Comparison of ENCODE assay signal across 25 cellular contexts in the genomic region with DNA sequence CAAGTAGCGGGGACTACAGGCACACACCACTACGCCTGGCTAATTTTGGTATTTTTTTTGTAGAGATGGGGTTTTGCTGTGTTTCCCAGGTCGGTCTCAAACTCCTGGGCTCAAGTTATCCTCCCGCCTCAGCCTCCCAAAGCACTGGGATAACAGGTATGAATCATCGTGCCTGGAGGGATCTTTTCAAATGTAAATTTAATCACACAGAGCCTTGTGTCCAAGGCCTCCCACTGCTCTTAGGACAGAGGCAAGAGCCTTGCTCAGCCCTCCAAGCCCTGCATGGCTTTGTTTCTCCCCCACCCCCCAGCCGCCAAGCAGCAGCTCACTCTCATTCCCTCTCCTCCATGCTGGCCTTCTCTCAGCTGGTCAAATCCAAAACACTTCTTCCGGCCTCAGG.
A peak's percentile ranks its signal among the peaks of the same experiment; 100 is the strongest.
DNase-seq lines count a peak whose midpoint lies in the region; ATAC-seq and TF ChIP-seq lines count a peak whose summit lies in the region.
"Had no signal": no experiment of that assay in that cellular context is flagged by ENCODE, and none has a peak within 500 bp of the region (broad histone marks: within the 10 kb centered on the region; RNA-seq: fewer than 3 reads in every experiment).

No MANE protein-coding gene starts in this region.

- H3K36me3 Mint-ChIP-seq in endodermal cell (ENCODE audit: low read depth) = no peaks in the 10 kb centered on the region
- H3K36me3 Mint-ChIP-seq in neural crest cell (ENCODE audit: low read depth) = no peaks in the 10 kb centered on the region

- DNase-seq in H7 (peak; percentile 71), NCI-H146 treated with DMSO at 0.1 percent for 48 hours (lab: John Stamatoyannopoulos, UW; ENCODE audit: unreplicated experiment) (peak; percentile 54), endodermal cell (peak; percentile 74), neural crest cell (ENCODE audit: low read depth, low spot score) (no peak), NCI-H2107 treated with DMSO at 0.1 percent for 48 hours (lab: John Stamatoyannopoulos, UW; ENCODE audit: unreplicated experiment) (no peak), HT-29 (ENCODE audit: low spot score) (no peak), AML-193 (lab: John Stamatoyannopoulos, UW) (no peak)
- DNase-seq: activated CD4-positive, alpha-beta T cell treated with anti-CD3 and anti-CD28 coated beads for 4 hours; activated naive CD4-positive, alpha-beta T cell; activated T-cell treated with anti-CD3 and anti-CD28 coated beads, Interleukin-2, amount 50 U/mL, for 24 hours; effector memory CD4-positive, alpha-beta T cell; foreskin melanocyte; GF-D8; kidney glomerular epithelial cell; NCI-H524; NK-92 treated with Interleukin-12 subunit alpha and Interleukin-12 subunit beta, amount 100 ng/mL, for 24 hours; stimulated activated CD8-positive, alpha-beta memory T cell treated with anti-CD3 and anti-CD28 coated beads, Interleukin-4, amount 100 ng/mL, for 48 hours; transverse colon had no signal

- H3K27me3 Mint-ChIP-seq in endodermal cell (ENCODE audit: insufficient read depth) (peaks cover 17% of the 10 kb centered on the region), neural crest cell (ENCODE audit: low read depth) (peaks cover 33% of the 10 kb centered on the region)

- H3K27ac ChIP-seq in endodermal cell (ENCODE audit: low read depth, low read length) = peak overlapping the region; percentile 64
- H3K27ac ChIP-seq: breast epithelium, hepatocyte, neutrophil, transverse colon had no signal

- no peaks in the 10 kb centered on the region for H3K4me1 ChIP-seq in endodermal cell (ENCODE audit: control insufficient read depth, insufficient read depth, low read length)
- H3K4me1 ChIP-seq: breast epithelium, transverse colon had no signal

- H3K27ac Mint-ChIP-seq in endodermal cell = no peak overlapping the region
- peak overlapping the region; percentile 85 for H3K27ac Mint-ChIP-seq in neural crest cell (ENCODE audit: unreplicated experiment)
- H3K27ac Mint-ChIP-seq: activated T-cell treated with anti-CD3 and anti-CD28 coated beads, Interleukin-2, amount 50 U/mL, for 24 hours; T-helper 1 cell treated with Interleukin-12 subunit alpha and Interleukin-12 subunit beta and Interleukin-4 antibody, amounts not matched to agents 30 μg/mL and 1 μg/mL, for 36 hours had no signal

- H3K27me3 ChIP-seq in H7 (ENCODE audit: control insufficient read depth, insufficient read depth, low read length) = no peaks in the 10 kb centered on the region
- no peaks in the 10 kb centered on the region for H3K27me3 ChIP-seq in endodermal cell (ENCODE audit: control insufficient read depth, insufficient read depth, low read length, poor library complexity, severe bottlenecking)
- H3K27me3 ChIP-seq: breast epithelium had no signal

- H3K4me1 Mint-ChIP-seq in endodermal cell (peaks cover 4% of the 10 kb centered on the region), neural crest cell (peaks cover 7% of the 10 kb centered on the region)

- H3K36me3 ChIP-seq in H7 (replicated peaks; ENCODE audit: control insufficient read depth, insufficient read depth, low read length) (no peaks in the 10 kb centered on the region), endodermal cell (ENCODE audit: control insufficient read depth, insufficient read depth, low read length) (no peaks in the 10 kb centered on the region)
- H3K36me3 ChIP-seq: breast epithelium, neutrophil, transverse colon had no signal

- H3K4me3 Mint-ChIP-seq in endodermal cell = no peak overlapping the region
- H3K4me3 Mint-ChIP-seq in neural crest cell = no peak overlapping the region
- H3K4me3 Mint-ChIP-seq: activated T-cell treated with anti-CD3 and anti-CD28 coated beads, Interleukin-2, amount 50 U/mL, for 24 hours; T-helper 1 cell treated with Interleukin-12 subunit alpha and Interleukin-12 subunit beta and Interleukin-4 antibody, amounts not matched to agents 30 μg/mL and 1 μg/mL, for 36 hours had no signal

- H3K9me3 ChIP-seq in endodermal cell (ENCODE audit: control insufficient read depth, low read length) = no peaks in the 10 kb centered on the region
- H3K9me3 ChIP-seq: breast epithelium, neutrophil, transverse colon had no signal

- H3K9ac ChIP-seq in endodermal cell (ENCODE audit: extremely low read depth, low read length, poor library complexity, severe bottlenecking) = no peak overlapping the region

- H3K9me3 Mint-ChIP-seq in endodermal cell (no peaks in the 10 kb centered on the region), neural crest cell (no peaks in the 10 kb centered on the region)
- H3K9me3 Mint-ChIP-seq: activated T-cell treated with anti-CD3 and anti-CD28 coated beads, Interleukin-2, amount 50 U/mL, for 24 hours; T-helper 1 cell treated with Interleukin-12 subunit alpha and Interleukin-12 subunit beta and Interleukin-4 antibody, amounts not matched to agents 30 μg/mL and 1 μg/mL, for 36 hours had no signal

- no peak for ATAC-seq in HG02610 (IDR thresholded peaks at IDR 0.05; ENCODE audit: unreplicated experiment)
- ATAC-seq: esophagus mucosa had no signal

- TF ChIP-seq CTCF in endodermal cell (conservative IDR thresholded peaks at IDR 0.05) = no peak
- no peak for TF ChIP-seq CTCF in neural crest cell (conservative IDR thresholded peaks at IDR 0.05)

- WGBS in endodermal cell (ENCODE audit: insufficient coverage in 1 of 2, insufficient read length in 1 of 2), 2 experiments = 72% methylated on average over 7 of the region's 7 CpGs; no CpG with 5 or more reads in 1 of the 2 experiments

- H3K4me3 ChIP-seq in H7 (ENCODE audit: insufficient read depth, low read depth, low read length) (no peak overlapping the region), endodermal cell (ENCODE audit: low read length) (no peak overlapping the region)
- H3K4me3 ChIP-seq: breast epithelium, hepatocyte, lung, transverse colon had no signal

Comparison
In these comparisons a context has a peak if more than half of its experiments do, and no peak if none do; other contexts are left out.
1. DNase-seq: peak in H7 (single experiment), NCI-H146 treated with DMSO at 0.1 percent for 48 hours (single experiment) and endodermal cell (single experiment); none in neural crest cell (single experiment), NCI-H2107 treated with DMSO at 0.1 percent for 48 hours (single experiment), HT-29 (single experiment) and AML-193 (0 of 2).